In genomic region chrX:1455948-1456280, GRCh38 we compare ENCODE assay signal across 17 cellular contexts. TPM values are rescaled to one million over a fixed set of nuclear protein-coding genes. Genes with fewer than 3 reads are reported as not detected.
DNase-seq lines count a peak whose midpoint lies in the region; ATAC-seq and TF ChIP-seq lines count a peak whose summit lies in the region.
"Had no signal": no experiment of that assay in that cellular context is flagged by ENCODE, and none has a peak within 500 bp of the region (broad histone marks: within the 10 kb centered on the region; RNA-seq: fewer than 3 reads in every experiment).

No MANE protein-coding gene starts in this region.

- H3K27ac Mint-ChIP-seq in stimulated activated naive CD8-positive, alpha-beta T cell treated with anti-CD3 and anti-CD28 coated beads, Interleukin-15, Interleukin-2, amounts not matched to agents 100 ng/mL and 50 ng/mL, for 24 hours: peak overlapping the region; percentile 2
- H3K27ac Mint-ChIP-seq in immature natural killer cell: peak overlapping the region in 5 of 6 donors; percentile 44 to 88 (median 81)
- H3K27ac Mint-ChIP-seq: WTC11 had no signal

- H3K36me3 Mint-ChIP-seq in stimulated activated naive CD8-positive, alpha-beta T cell treated with anti-CD3 and anti-CD28 coated beads, Interleukin-15, Interleukin-2, amounts not matched to agents 100 ng/mL and 50 ng/mL, for 24 hours (ENCODE audit: low read depth): no peaks in the 10 kb centered on the region
- H3K36me3 Mint-ChIP-seq in immature natural killer cell: no peaks in the 10 kb centered on the region
- H3K36me3 Mint-ChIP-seq: WTC11 had no signal

- H3K9me3 ChIP-seq in WERI-Rb-1 (ENCODE audit: severe bottlenecking): peaks cover 10% of the 10 kb centered on the region
- H3K9me3 ChIP-seq: breast epithelium, mucosa of descending colon had no signal

- H3K4me3 ChIP-seq in WERI-Rb-1 (ENCODE audit: low read depth, low read length): no peak overlapping the region
- H3K4me3 ChIP-seq: breast epithelium, mucosa of descending colon had no signal

- H3K9me3 Mint-ChIP-seq in stimulated activated naive CD8-positive, alpha-beta T cell treated with anti-CD3 and anti-CD28 coated beads, Interleukin-15, Interleukin-2, amounts not matched to agents 100 ng/mL and 50 ng/mL, for 24 hours: no peaks in the 10 kb centered on the region
- no peaks in the 10 kb centered on the region for H3K9me3 Mint-ChIP-seq in immature natural killer cell
- H3K9me3 Mint-ChIP-seq: WTC11 had no signal

- H3K27ac ChIP-seq in WERI-Rb-1: peak overlapping the region; percentile 45; the same call in 1 of the 2 replicates
- H3K27ac ChIP-seq: breast epithelium had no signal

- no peaks in the 10 kb centered on the region for H3K27me3 Mint-ChIP-seq in stimulated activated naive CD8-positive, alpha-beta T cell treated with anti-CD3 and anti-CD28 coated beads, Interleukin-15, Interleukin-2, amounts not matched to agents 100 ng/mL and 50 ng/mL, for 24 hours
- H3K27me3 Mint-ChIP-seq in immature natural killer cell (ENCODE audit: low read depth in 3 of 3): peaks cover 7 to 10% (median 9%) of the 10 kb centered on the region in 3 donors

- no peaks in the 10 kb centered on the region for H3K27me3 ChIP-seq in WERI-Rb-1 (ENCODE audit: insufficient read depth, low read depth, severe bottlenecking)
- H3K27me3 ChIP-seq: breast epithelium had no signal

- no peak for TF ChIP-seq CTCF in WERI-Rb-1 (IDR thresholded peaks at IDR 0.05; ENCODE audit: low read depth, low read length)

- no peak overlapping the region for H3K4me3 Mint-ChIP-seq in stimulated activated naive CD8-positive, alpha-beta T cell treated with anti-CD3 and anti-CD28 coated beads, Interleukin-15, Interleukin-2, amounts not matched to agents 100 ng/mL and 50 ng/mL, for 24 hours
- peak overlapping the region in 3 of 5 donors; percentile 33 to 56 (median 49) for H3K4me3 Mint-ChIP-seq in immature natural killer cell
- H3K4me3 Mint-ChIP-seq: WTC11 had no signal

- no peak for ATAC-seq in stimulated activated naive CD8-positive, alpha-beta T cell treated with anti-CD3 and anti-CD28 coated beads, Interleukin-15, Interleukin-2, amounts not matched to agents 100 U/mL and 50 U/mL, for 24 hours
- ATAC-seq in GM21786 (IDR thresholded peaks at IDR 0.05; ENCODE audit: unreplicated experiment) (no peak), HG02973 (IDR thresholded peaks at IDR 0.05; ENCODE audit: unreplicated experiment) (no peak)
- ATAC-seq: esophagus mucosa, left lobe of liver, mucosa of descending colon, Right ventricle myocardium inferior, WTC11 had no signal

- H3K4me1 Mint-ChIP-seq in stimulated activated naive CD8-positive, alpha-beta T cell treated with anti-CD3 and anti-CD28 coated beads, Interleukin-15, Interleukin-2, amounts not matched to agents 100 ng/mL and 50 ng/mL, for 24 hours (ENCODE audit: low read depth): peaks cover 18% of the 10 kb centered on the region
- H3K4me1 Mint-ChIP-seq in immature natural killer cell: peaks cover 18 to 19% of the 10 kb centered on the region in 2 donors
- H3K4me1 Mint-ChIP-seq: WTC11 had no signal

- H3K36me3 ChIP-seq in WERI-Rb-1: no peaks in the 10 kb centered on the region
- H3K36me3 ChIP-seq: breast epithelium had no signal

- DNase-seq in stimulated activated naive CD8-positive, alpha-beta T cell treated with anti-CD3 and anti-CD28 coated beads, Interleukin-15, Interleukin-2, amounts not matched to agents 100 U/mL and 50 U/mL, for 24 hours: no peak
- DNase-seq in WERI-Rb-1 (no peak), immature natural killer cell (no peak), ureter (ENCODE audit: low spot score) (peak; percentile 15), cerebellar cortex (ENCODE audit: low spot score) (no peak)
- DNase-seq: H7, NCI-H2029 treated with DMSO at 0.1 percent for 48 hours, NCI-H510A had no signal

RNA-seq across cellular contexts. Expression of gene ASMTL, which starts 3.2 kb away (rescaled TPM):
- 10 to 100 TPM; 58.1 to 68.6 (median 67.1) TPM for polyA plus RNA-seq in immature natural killer cell
- total RNA-seq in ureter: 32.5 TPM
